Comparison of ENCODE assay signal across 1 cellular context in genomic region chr1:43766818-43767525, GRCh38.
TF ChIP-seq lines count a peak whose summit lies in the region.

No MANE protein-coding gene starts in this region.

TF ChIP-seq in IMR-90, 13 proteins besides CTCF, POLR2A, EP300 and RAD21 (continued from another document):
- TF ChIP-seq, protein P1, sequence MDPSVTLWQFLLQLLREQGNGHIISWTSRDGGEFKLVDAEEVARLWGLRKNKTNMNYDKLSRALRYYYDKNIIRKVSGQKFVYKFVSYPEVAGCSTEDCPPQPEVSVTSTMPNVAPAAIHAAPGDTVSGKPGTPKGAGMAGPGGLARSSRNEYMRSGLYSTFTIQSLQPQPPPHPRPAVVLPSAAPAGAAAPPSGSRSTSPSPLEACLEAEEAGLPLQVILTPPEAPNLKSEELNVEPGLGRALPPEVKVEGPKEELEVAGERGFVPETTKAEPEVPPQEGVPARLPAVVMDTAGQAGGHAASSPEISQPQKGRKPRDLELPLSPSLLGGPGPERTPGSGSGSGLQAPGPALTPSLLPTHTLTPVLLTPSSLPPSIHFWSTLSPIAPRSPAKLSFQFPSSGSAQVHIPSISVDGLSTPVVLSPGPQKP (IDR thresholded peaks at IDR 0.05; ENCODE audit: borderline replicate concordance, low read depth, low read length), result no peak
- TF ChIP-seq RFX5 (IDR thresholded peaks at IDR 0.05; ENCODE audit: low read depth, low read length) (no peak), MAZ (IDR thresholded peaks at IDR 0.05; ENCODE audit: borderline replicate concordance, low read depth, low read length) (no peak)
